Comparison of ENCODE assay signal across 10 cellular contexts in genomic region chr17:50948711-50949110, GRCh38.
DNase-seq lines count a peak whose midpoint lies in the region; ATAC-seq and TF ChIP-seq lines count a peak whose summit lies in the region.
"Had no signal": no experiment of that assay in that cellular context is flagged by ENCODE, and none has a peak within 500 bp of the region (broad histone marks: within the 10 kb centered on the region; RNA-seq: fewer than 3 reads in every experiment).

No MANE protein-coding gene starts in this region.

- no peak for TF ChIP-seq CTCF in tibial nerve (IDR thresholded peaks at IDR 0.05)
- TF ChIP-seq CTCF in lower leg skin (IDR thresholded peaks at IDR 0.05) = no peak

- TF ChIP-seq EP300 in tibial nerve (IDR thresholded peaks at IDR 0.05) = no peak

- H3K4me1 ChIP-seq in naive thymus-derived CD4-positive, alpha-beta T cell (ENCODE audit: control insufficient read depth in 2 of 2, insufficient read depth in 2 of 2, low read length in 2 of 2) = peaks cover 11 to 15% of the 10 kb centered on the region in 2 donors
- H3K4me1 ChIP-seq in tibial nerve = peaks cover 0 to 70% (median 38%) of the 10 kb centered on the region in 4 donors

- H3K36me3 ChIP-seq in naive thymus-derived CD4-positive, alpha-beta T cell (ENCODE audit: control insufficient read depth in 2 of 3, insufficient read depth in 3 of 3, low read length in 3 of 3) = no peaks in the 10 kb centered on the region
- H3K36me3 ChIP-seq in tibial nerve = no peaks in the 10 kb centered on the region

- TF ChIP-seq POLR2A in tibial nerve (IDR thresholded peaks at IDR 0.05) (no peak), lower leg skin (IDR thresholded peaks at IDR 0.05) (no peak)

- peaks cover 7% of the 10 kb centered on the region for H3K27me3 Mint-ChIP-seq in dendritic cell treated with granulocyte-macrophage colony-stimulating factor and Interleukin-4, amounts not matched to agents 40 ng/mL and 50 ng/mL, for 4 days
- no peaks in the 10 kb centered on the region for H3K27me3 Mint-ChIP-seq in naive thymus-derived CD4-positive, alpha-beta T cell

- H3K4me1 Mint-ChIP-seq in dendritic cell treated with granulocyte-macrophage colony-stimulating factor and Interleukin-4, amounts not matched to agents 40 ng/mL and 50 ng/mL, for 4 days (ENCODE audit: low read depth) = peaks cover 74% of the 10 kb centered on the region
- peaks cover 14 to 44% (median 27%) of the 10 kb centered on the region in 7 donors for H3K4me1 Mint-ChIP-seq in naive thymus-derived CD4-positive, alpha-beta T cell

- H3K27ac ChIP-seq in naive thymus-derived CD4-positive, alpha-beta T cell (ENCODE audit: low read depth, low read length) = no peak overlapping the region
- H3K27ac ChIP-seq in tibial nerve = peak overlapping the region; percentile 86 to 93 (median 88)

- CTCF ChIA-PET in naive thymus-derived CD4-positive, alpha-beta T cell (lab: Charles Lee) = interaction anchor here (0.6 to 20.2 kb wide), 13 partner anchors 37 to 467 kb away, joined by 3 to 393 read pairs (median 4); partner anchors contain the start of gene TOB1

- ATAC-seq in naive thymus-derived CD4-positive, alpha-beta T cell = no peak
- ATAC-seq in GM19452 (IDR thresholded peaks at IDR 0.05; ENCODE audit: unreplicated experiment) = no peak
- ATAC-seq: WTC11 had no signal

- WGBS in tibial nerve, 2 donors = 93% methylated on average over 13 of the region's 13 CpGs
- WGBS in lower leg skin, 2 donors = 93 to 95% methylated on average over 13 of the region's 13 CpGs

- H3K9me3 ChIP-seq in naive thymus-derived CD4-positive, alpha-beta T cell (ENCODE audit: control insufficient read depth in 2 of 3, low read length in 3 of 3) = no peaks in the 10 kb centered on the region
- H3K9me3 ChIP-seq in tibial nerve = no peaks in the 10 kb centered on the region

- H3K27ac Mint-ChIP-seq in dendritic cell treated with granulocyte-macrophage colony-stimulating factor and Interleukin-4, amounts not matched to agents 40 ng/mL and 50 ng/mL, for 4 days = peak overlapping the region; percentile 87
- peak overlapping the region in 6 of 9 donors; percentile 14 to 84 (median 66) for H3K27ac Mint-ChIP-seq in naive thymus-derived CD4-positive, alpha-beta T cell

- H3K4me3 ChIP-seq in naive thymus-derived CD4-positive, alpha-beta T cell (ENCODE audit: low read length) = no peak overlapping the region
- H3K4me3 ChIP-seq in tibial nerve (no peak overlapping the region), lower leg skin (ENCODE audit: low read depth, poor library complexity, severe bottlenecking) (no peak overlapping the region)
- H3K4me3 ChIP-seq: lung had no signal

- intact Hi-C loops in dendritic cell treated with granulocyte-macrophage colony-stimulating factor and Interleukin-4, amounts not matched to agents 40 ng/mL and 50 ng/mL, for 4 days (cut with micrococcal nuclease) = no loop called here
- intact Hi-C loops in naive thymus-derived CD4-positive, alpha-beta T cell (cut with micrococcal nuclease) = no loop called here
- intact Hi-C loops in lower leg skin (cut with DNase I; ENCODE audit: low total_unique reads) = no loop called here

- H3K4me3 Mint-ChIP-seq in dendritic cell treated with granulocyte-macrophage colony-stimulating factor and Interleukin-4, amounts not matched to agents 40 ng/mL and 50 ng/mL, for 4 days = no peak overlapping the region
- no peak overlapping the region for H3K4me3 Mint-ChIP-seq in naive thymus-derived CD4-positive, alpha-beta T cell
- H3K4me3 Mint-ChIP-seq: WTC11 had no signal

- no peaks in the 10 kb centered on the region for H3K9me3 Mint-ChIP-seq in dendritic cell treated with granulocyte-macrophage colony-stimulating factor and Interleukin-4, amounts not matched to agents 40 ng/mL and 50 ng/mL, for 4 days
- peaks cover 0 to 1% (median 0%) of the 10 kb centered on the region in 11 donors for H3K9me3 Mint-ChIP-seq in naive thymus-derived CD4-positive, alpha-beta T cell
- H3K9me3 Mint-ChIP-seq: WTC11 had no signal

- no peaks in the 10 kb centered on the region for H3K27me3 ChIP-seq in naive thymus-derived CD4-positive, alpha-beta T cell (ENCODE audit: control insufficient read depth in 2 of 2, insufficient read depth in 2 of 2, low read length in 2 of 2)
- H3K27me3 ChIP-seq in tibial nerve = no peaks in the 10 kb centered on the region

- POLR2A ChIA-PET in naive thymus-derived CD4-positive, alpha-beta T cell (lab: Charles Lee) = interaction anchor here (0.7 to 26.4 kb wide), 7 partner anchors 13 to 194 kb away, joined by 3 to 664 read pairs (median 11); partner anchors contain the start of gene TOB1

- H3K36me3 Mint-ChIP-seq in dendritic cell treated with granulocyte-macrophage colony-stimulating factor and Interleukin-4, amounts not matched to agents 40 ng/mL and 50 ng/mL, for 4 days (ENCODE audit: low read depth) = no peaks in the 10 kb centered on the region
- no peaks in the 10 kb centered on the region for H3K36me3 Mint-ChIP-seq in naive thymus-derived CD4-positive, alpha-beta T cell
- H3K36me3 Mint-ChIP-seq: WTC11 had no signal

- peak; percentile 11 to 14 for DNase-seq in activated T-cell treated with anti-CD3 and anti-CD28 coated beads, Interleukin-2, amount 50 U/mL, for 48 hours
- no peak for DNase-seq in activated T-cell treated with anti-CD3 and anti-CD28 coated beads for 4 hours
- no peak for DNase-seq in naive thymus-derived CD4-positive, alpha-beta T cell
- peak in 1 of 2 donors; percentile 6 for DNase-seq in tibial nerve (ENCODE audit: low spot score in 2 of 2)
- DNase-seq in lower leg skin (ENCODE audit: low spot score in 2 of 2) = no peak
- DNase-seq in activated CD4-positive, alpha-beta T cell treated with anti-CD3 and anti-CD28 coated beads, Interleukin-2, amount 50 U/mL, for 48 hours = no peak

Comparison
In these comparisons a context has a peak if more than half of its experiments do, and no peak if none do; other contexts are left out.
1. DNase-seq: peak in activated T-cell treated with anti-CD3 and anti-CD28 coated beads, Interleukin-2, amount 50 U/mL, for 48 hours (2 of 2); none in activated T-cell treated with anti-CD3 and anti-CD28 coated beads for 4 hours (single experiment), naive thymus-derived CD4-positive, alpha-beta T cell (0 of 9), lower leg skin (0 of 2) and activated CD4-positive, alpha-beta T cell treated with anti-CD3 and anti-CD28 coated beads, Interleukin-2, amount 50 U/mL, for 48 hours (0 of 2).